In the genomic region with DNA sequence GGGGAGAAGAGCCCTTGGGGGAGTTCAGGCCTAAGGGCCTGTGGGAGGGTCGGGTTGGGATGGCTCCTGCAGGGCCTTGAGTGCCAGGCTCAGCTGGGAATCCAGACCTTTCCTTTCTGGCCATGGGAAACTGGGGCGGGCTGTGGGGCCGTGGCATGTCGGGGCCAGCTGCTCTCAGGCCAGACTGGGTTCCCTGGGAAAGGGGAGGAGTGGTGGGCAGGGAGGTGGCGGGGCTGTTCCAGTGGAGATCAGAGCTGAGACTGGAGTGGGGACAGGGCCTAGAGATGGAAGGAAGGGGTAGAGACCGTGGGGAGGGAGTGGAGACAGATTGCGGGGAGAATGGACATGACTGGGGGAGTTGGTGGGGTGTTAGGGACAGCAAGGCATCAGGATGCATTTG, we compare ENCODE assay signal across 20 cellular contexts. TPM values are rescaled to one million over a fixed set of nuclear protein-coding genes. Genes with fewer than 3 reads are reported as not detected.
DNase-seq lines count a peak whose midpoint lies in the region; ATAC-seq and TF ChIP-seq lines count a peak whose summit lies in the region.
"Had no signal": no experiment of that assay in that cellular context is flagged by ENCODE, and none has a peak within 500 bp of the region (broad histone marks: within the 10 kb centered on the region; RNA-seq: fewer than 3 reads in every experiment).

No MANE protein-coding gene starts in this region.

- H3K9me3 ChIP-seq in osteoblast (ENCODE audit: low read depth, low read length) = no peaks in the 10 kb centered on the region
- H3K9me3 ChIP-seq in CD4-positive, alpha-beta T cell (ENCODE audit: control insufficient read depth, low read length) = no peaks in the 10 kb centered on the region
- H3K9me3 ChIP-seq: BLaER1 treated with 17β-estradiol and CSF1 and Interleukin-3, amounts not matched to agents 10 nM and 100 nM had no signal

- no peaks in the 10 kb centered on the region for H3K27me3 ChIP-seq in osteoblast (ENCODE audit: insufficient read depth, low read length)
- no peaks in the 10 kb centered on the region for H3K27me3 ChIP-seq in CD4-positive, alpha-beta T cell (ENCODE audit: control insufficient read depth, insufficient read depth, low read length)
- H3K27me3 ChIP-seq: BLaER1 treated with 17β-estradiol and CSF1 and Interleukin-3, amounts not matched to agents 10 nM and 100 nM had no signal

- H3K4me1 Mint-ChIP-seq in CD14-positive monocyte = no peaks in the 10 kb centered on the region
- no peaks in the 10 kb centered on the region for H3K4me1 Mint-ChIP-seq in CD4-positive, alpha-beta T cell (ENCODE audit: low read depth)

- peaks cover 0 to 6% (median 1%) of the 10 kb centered on the region in 3 donors for H3K27me3 Mint-ChIP-seq in CD14-positive monocyte (ENCODE audit: low read depth in 3 of 3)
- H3K27me3 Mint-ChIP-seq in CD4-positive, alpha-beta T cell = peaks cover 4% of the 10 kb centered on the region

- POLR2A ChIA-PET in RWPE1 (lab: Yijun Ruan, JAX; ENCODE audit: low non-redundant PET) = no interaction called here
- POLR2A ChIA-PET in CD4-positive, alpha-beta T cell (lab: Charles Lee) = no interaction called here

- no peak overlapping the region for H3K4me2 ChIP-seq in osteoblast (ENCODE audit: insufficient read depth, low read length)
- H3K4me2 ChIP-seq: BLaER1 treated with 17β-estradiol and CSF1 and Interleukin-3, amounts not matched to agents 10 nM and 100 nM had no signal

- H3K27ac ChIP-seq in RWPE1 = peak overlapping the region; percentile 7; the same call in 1 of the 2 replicates
- H3K27ac ChIP-seq in osteoblast (ENCODE audit: low read depth, low read length) = no peak overlapping the region
- H3K27ac ChIP-seq in CD4-positive, alpha-beta T cell (ENCODE audit: low read depth, low read length) = no peak overlapping the region
- H3K27ac ChIP-seq: BLaER1 treated with 17β-estradiol and CSF1 and Interleukin-3, amounts not matched to agents 10 nM and 100 nM; SK-N-MC had no signal

- H3K4me3 Mint-ChIP-seq in CD14-positive monocyte = no peak overlapping the region
- H3K4me3 Mint-ChIP-seq in CD4-positive, alpha-beta T cell = no peak overlapping the region
- H3K4me3 Mint-ChIP-seq: H9 had no signal

- no peak overlapping the region for H3K27ac Mint-ChIP-seq in CD14-positive monocyte
- no peak overlapping the region for H3K27ac Mint-ChIP-seq in CD4-positive, alpha-beta T cell

- ATAC-seq in CD4-positive, alpha-beta T cell (ENCODE audit: poor library complexity) = no peak
- ATAC-seq in HG03196 (IDR thresholded peaks at IDR 0.05; ENCODE audit: unreplicated experiment) = no peak
- no peak for ATAC-seq in HG02798 (IDR thresholded peaks at IDR 0.05; ENCODE audit: poor library complexity, unreplicated experiment)

- H2AFZ ChIP-seq in osteoblast (ENCODE audit: low read length) = no peak overlapping the region

- peaks cover 0 to 2% (median 0%) of the 10 kb centered on the region in 7 donors for H3K9me3 Mint-ChIP-seq in CD14-positive monocyte
- no peaks in the 10 kb centered on the region for H3K9me3 Mint-ChIP-seq in CD4-positive, alpha-beta T cell
- H3K9me3 Mint-ChIP-seq: H9 had no signal

- no peaks in the 10 kb centered on the region for H3K79me2 ChIP-seq in osteoblast (ENCODE audit: insufficient read depth, low read length)

- intact Hi-C loops in CD14-positive monocyte (cut with micrococcal nuclease) = no loop called here
- intact Hi-C loops in CD4-positive, alpha-beta T cell (cut with DNase I, micrococcal nuclease) = no loop called here

- TF ChIP-seq CTCF in CD14-positive monocyte (IDR thresholded peaks at IDR 0.05) = no peak
- TF ChIP-seq CTCF in RWPE1 (conservative IDR thresholded peaks at IDR 0.05; ENCODE audit: low read depth) = no peak
- TF ChIP-seq CTCF in fibroblast of the aortic adventitia (IDR thresholded peaks at IDR 0.05; ENCODE audit: insufficient read depth, low read length) = no peak
- TF ChIP-seq CTCF in osteoblast (IDR thresholded peaks at IDR 0.05; ENCODE audit: extremely low read depth, low read depth, low read length) = no peak
- TF ChIP-seq CTCF in CD4-positive, alpha-beta T cell (IDR thresholded peaks at IDR 0.05) = no peak

- peak; percentile 22 for DNase-seq in CD14-positive monocyte (ENCODE audit: low spot score)
- no peak for DNase-seq in RWPE1 (ENCODE audit: low spot score)
- DNase-seq in fibroblast of the aortic adventitia (ENCODE audit: low read depth) = no peak
- DNase-seq in osteoblast (ENCODE audit: insufficient read length, low spot score, missing footprints) = peak; percentile 68
- no peak for DNase-seq in activated naive CD4-positive, alpha-beta T cell (lab: John Stamatoyannopoulos, UW)
- DNase-seq in CD4-positive, alpha-beta T cell = no peak
- DNase-seq: DMS79; H9; NCI-H1105; NCI-H2081; NCI-H2171 treated with DMSO at 0.1 percent for 48 hours; NCI-H748 treated with DMSO at 0.1 percent for 48 hours; NK-92 treated with Interleukin-12 subunit alpha and Interleukin-12 subunit beta, amount 100 ng/mL, for 24 hours; Right ventricle myocardium superior had no signal

- no peaks in the 10 kb centered on the region for H3K36me3 Mint-ChIP-seq in CD14-positive monocyte
- no peaks in the 10 kb centered on the region for H3K36me3 Mint-ChIP-seq in CD4-positive, alpha-beta T cell (ENCODE audit: low read depth)

- H3K4me1 ChIP-seq in osteoblast (ENCODE audit: insufficient read depth, low read length) = no peaks in the 10 kb centered on the region

- no peaks in the 10 kb centered on the region for H3K36me3 ChIP-seq in osteoblast (ENCODE audit: insufficient read depth, low read length)
- H3K36me3 ChIP-seq: BLaER1 treated with 17β-estradiol and CSF1 and Interleukin-3, amounts not matched to agents 10 nM and 100 nM had no signal

- no peaks in the 10 kb centered on the region for H4K20me1 ChIP-seq in osteoblast (ENCODE audit: insufficient read depth, low read length)

- H3K4me3 ChIP-seq in fibroblast of the aortic adventitia (ENCODE audit: low read depth, low read length) = peak overlapping the region; percentile 28
- no peak overlapping the region for H3K4me3 ChIP-seq in osteoblast (ENCODE audit: insufficient read depth, low read length)
- H3K4me3 ChIP-seq: BLaER1 treated with 17β-estradiol and CSF1 and Interleukin-3, amounts not matched to agents 10 nM and 100 nM; SK-N-MC had no signal

- CTCF ChIA-PET in RWPE1 (lab: Yijun Ruan, JAX) = no interaction called here
- CTCF ChIA-PET in CD4-positive, alpha-beta T cell (lab: Charles Lee) = no interaction called here

RNA-seq across cellular contexts. Expression of a gene that starts 20.3 kb away (rescaled TPM):
- not detected for polyA plus RNA-seq in CD14-positive monocyte
- total RNA-seq in fibroblast of the aortic adventitia (ENCODE audit: low replicate concordance) = 452 and 600 TPM in 2 replicates
- total RNA-seq in osteoblast = 46.0 and 54.6 TPM in 2 replicates
- under 1 TPM; 0.19 to 0.25 TPM for total RNA-seq in CD4-positive, alpha-beta T cell
- total RNA-seq: NCI-H460, OCI-LY7 had no signal

Comparison
In these comparisons a context has a peak if more than half of its experiments do, and no peak if none do; other contexts are left out.
1. DNase-seq: peak in CD14-positive monocyte (single experiment) and osteoblast (single experiment); none in RWPE1 (single experiment), fibroblast of the aortic adventitia (single experiment), activated naive CD4-positive, alpha-beta T cell (0 of 4) and CD4-positive, alpha-beta T cell (0 of 10).
2. RNA of a gene that starts 20.3 kb away (total RNA-seq): 452 to 600 TPM in fibroblast of the aortic adventitia and 46.0 to 54.6 TPM in osteoblast; 0.19 to 0.25 TPM in CD4-positive, alpha-beta T cell; every median in the first group is over 10 times any median in the second.